Comparison of ENCODE assay signal across 16 cellular contexts in genomic region chr15:63366451-63366850, GRCh38. TPM values are rescaled to one million over a fixed set of nuclear protein-coding genes. Genes with fewer than 3 reads are reported as not detected.
"Had no signal": no experiment of that assay in that cellular context is flagged by ENCODE, and none has a peak within 500 bp of the region (broad histone marks: within the 10 kb centered on the region; RNA-seq: fewer than 3 reads in every experiment).

No MANE protein-coding gene starts in this region.

- ATAC-seq: activated CD8-positive, alpha-beta memory T cell treated with anti-CD3 and anti-CD28 coated beads, Interleukin-2, amount 10 ng/mL, durations not matched to agents 7 days and 5 days had no signal

- H3K27me3 ChIP-seq: cardiac muscle cell, esophagus muscularis mucosa, right atrium auricular region, tibial artery had no signal

- H3K4me1 Mint-ChIP-seq: activated CD8-positive, alpha-beta memory T cell treated with anti-CD3 and anti-CD28 coated beads, Interleukin-2, amount 10 ng/mL, durations not matched to agents 7 days and 5 days had no signal

- H3K27me3 Mint-ChIP-seq: activated naive CD8-positive, alpha-beta T cell; activated T-cell treated with anti-CD3 and anti-CD28 coated beads, Interleukin-2, amount 50 U/mL, for 24 hours had no signal

- H3K36me3 Mint-ChIP-seq: activated CD8-positive, alpha-beta memory T cell treated with anti-CD3 and anti-CD28 coated beads, Interleukin-2, amount 10 ng/mL, durations not matched to agents 7 days and 5 days; activated naive CD8-positive, alpha-beta T cell had no signal

- FAIRE-seq: endometrium had no signal

- H3K27ac ChIP-seq: cardiac muscle cell, right atrium auricular region, tibial artery had no signal

- H3K9me3 ChIP-seq: esophagus muscularis mucosa, right atrium auricular region, tibial artery had no signal

- H3K36me3 ChIP-seq: cardiac muscle cell, esophagus muscularis mucosa, right atrium auricular region, tibial artery had no signal

- DNase-seq: activated CD4-positive, alpha-beta T cell treated with anti-CD3 and anti-CD28 coated beads, Interleukin-2, amount 50 U/mL, for 48 hours; activated CD8-positive, alpha-beta memory T cell treated with anti-CD3 and anti-CD28 coated beads, Interleukin-2, amount 10 ng/mL, durations not matched to agents 7 days and 5 days; activated T-cell treated with anti-CD3 and anti-CD28 coated beads, Interleukin-2, amount 50 U/mL, for 24 hours; amygdala; hippocampal formation; kidney glomerular epithelial cell; posterior cingulate gyrus; stimulated activated CD4-positive, alpha-beta T cell treated with anti-CD3 and anti-CD28 coated beads, Interleukin-4, amount 100 ng/mL, for 4 hours; T-helper 2 cell had no signal

- H3K4me3 ChIP-seq: cardiac muscle cell, esophagus muscularis mucosa, right atrium auricular region, skin epidermis, tibial artery had no signal

- H3K27ac Mint-ChIP-seq: activated CD8-positive, alpha-beta memory T cell treated with anti-CD3 and anti-CD28 coated beads, Interleukin-2, amount 10 ng/mL, durations not matched to agents 7 days and 5 days; activated naive CD8-positive, alpha-beta T cell; activated T-cell treated with anti-CD3 and anti-CD28 coated beads, Interleukin-2, amount 50 U/mL, for 24 hours had no signal

- H3K4me1 ChIP-seq: tibial artery had no signal

- H3K9me3 Mint-ChIP-seq: activated T-cell treated with anti-CD3 and anti-CD28 coated beads, Interleukin-2, amount 50 U/mL, for 24 hours had no signal

- H3K4me3 Mint-ChIP-seq: activated CD8-positive, alpha-beta memory T cell treated with anti-CD3 and anti-CD28 coated beads, Interleukin-2, amount 10 ng/mL, durations not matched to agents 7 days and 5 days; activated naive CD8-positive, alpha-beta T cell; activated T-cell treated with anti-CD3 and anti-CD28 coated beads, Interleukin-2, amount 50 U/mL, for 24 hours had no signal

RNA-seq across cellular contexts. Expression of gene CA12, which starts 15.2 kb away (rescaled TPM):
- polyA plus RNA-seq: cardiac muscle cell had no signal
